20 cellular contexts compared by ENCODE assay signal in genomic region chr2:236092714-236093113, GRCh38.
"Had no signal": no experiment of that assay in that cellular context is flagged by ENCODE, and none has a peak within 500 bp of the region (broad histone marks: within the 10 kb centered on the region; RNA-seq: fewer than 3 reads in every experiment).

No MANE protein-coding gene starts in this region.

- H3K27ac Mint-ChIP-seq: naive thymus-derived CD8-positive, alpha-beta T cell; type B pancreatic cell had no signal

- H3K4me1 Mint-ChIP-seq: naive thymus-derived CD8-positive, alpha-beta T cell had no signal

- H3K27me3 ChIP-seq: colonic mucosa, hepatocyte, ovary, right atrium auricular region, sigmoid colon, stomach had no signal

- DNase-seq: colonic mucosa; dermis blood vessel endothelial cell; foreskin melanocyte; head of caudate nucleus; kidney glomerular epithelial cell; mesendoderm; naive thymus-derived CD8-positive, alpha-beta T cell; nucleus accumbens; ovary; sigmoid colon; stimulated activated CD4-positive, alpha-beta T cell treated with anti-CD3 and anti-CD28 coated beads, Interleukin-12 subunit alpha, Interleukin-12 subunit beta, amount 100 ng/mL, for 4 hours; stimulated activated naive CD4-positive, alpha-beta T cell; stomach; substantia nigra had no signal

- H3K4me1 ChIP-seq: colonic mucosa, right atrium auricular region, sigmoid colon, stomach had no signal

- H3K27ac ChIP-seq: colonic mucosa, hepatocyte, ovary, right atrium auricular region, sigmoid colon, skin epidermis, stomach, thoracic aorta had no signal

- H3K4me3 ChIP-seq: colonic mucosa, hepatocyte, ovary, right atrium auricular region, sigmoid colon, skin epidermis, stomach, thoracic aorta had no signal

- H3K27me3 Mint-ChIP-seq: type B pancreatic cell had no signal

- H3K9me3 Mint-ChIP-seq: naive thymus-derived CD8-positive, alpha-beta T cell; neural crest cell; type B pancreatic cell had no signal

- H3K9me3 ChIP-seq: colonic mucosa, ovary, right atrium auricular region, sigmoid colon, stomach, thoracic aorta had no signal

- H3K4me3 Mint-ChIP-seq: naive thymus-derived CD8-positive, alpha-beta T cell; neural crest cell; type B pancreatic cell had no signal

- ATAC-seq: naive thymus-derived CD8-positive, alpha-beta T cell had no signal

- H3K36me3 Mint-ChIP-seq: naive thymus-derived CD8-positive, alpha-beta T cell; type B pancreatic cell had no signal

- H3K36me3 ChIP-seq: colonic mucosa, ovary, right atrium auricular region, sigmoid colon, stomach, thoracic aorta had no signal
